Comparison of ENCODE assay signal across 27 cellular contexts in the genomic region with DNA sequence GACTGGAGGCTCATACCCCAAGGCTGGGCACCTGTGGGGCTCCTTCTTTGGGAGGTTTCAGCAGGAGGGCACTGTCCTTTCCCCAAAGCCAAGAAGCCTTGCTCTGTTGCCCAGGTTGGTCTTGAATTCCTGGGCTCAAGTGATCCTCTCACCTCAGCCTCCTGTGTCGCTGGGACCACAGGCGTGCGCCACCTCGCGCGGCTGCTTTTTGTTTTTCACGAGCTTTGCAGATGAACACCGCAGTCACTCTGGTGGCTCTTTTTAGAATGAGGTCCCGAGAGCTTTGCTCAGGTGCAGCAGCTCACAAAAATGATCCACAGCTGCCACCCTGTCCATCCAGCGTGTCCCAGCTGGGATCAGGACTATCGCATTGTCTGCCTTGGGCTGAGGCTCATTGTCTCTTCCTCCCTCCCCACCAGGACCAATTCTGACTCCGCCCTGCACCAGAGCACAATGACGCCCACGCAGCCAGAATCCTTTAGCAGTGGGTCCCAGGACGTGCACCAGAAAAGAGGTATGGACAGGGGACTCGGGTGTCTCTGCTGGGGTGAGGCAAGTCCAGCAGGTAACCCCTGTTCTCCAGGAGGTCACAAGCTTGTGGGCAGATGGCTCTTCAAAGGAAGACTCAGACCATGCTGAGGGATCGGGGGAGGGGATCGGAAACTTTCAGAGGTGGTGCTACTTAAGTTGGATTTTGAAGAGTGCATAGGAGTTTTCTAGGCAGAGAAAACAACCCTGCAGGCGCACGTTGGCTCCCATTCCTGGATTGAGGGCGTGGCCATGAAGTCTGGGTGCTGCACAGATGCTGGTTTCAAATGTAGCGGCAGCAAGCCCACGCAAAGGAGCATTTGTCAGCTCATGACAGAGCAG. TPM values are rescaled to one million over a fixed set of nuclear protein-coding genes. Genes with fewer than 3 reads are reported as not detected.
"Had no signal": no experiment of that assay in that cellular context is flagged by ENCODE, and none has a peak within 500 bp of the region (broad histone marks: within the 10 kb centered on the region; RNA-seq: fewer than 3 reads in every experiment).

No MANE protein-coding gene starts in this region.

- DNase-seq: activated B cell treated with CpG ODN at 0.5 μM for 24 hours; activated CD4-positive, alpha-beta T cell treated with anti-CD3 and anti-CD28 coated beads for 36 hours; activated CD4-positive, alpha-beta T cell treated with anti-CD3 and anti-CD28 coated beads, Interleukin-2, amount 50 U/mL, for 4 hours; activated CD8-positive, alpha-beta memory T cell treated with anti-CD3 and anti-CD28 coated beads, Interleukin-2, amount 50 U/mL, for 48 hours; activated naive CD4-positive, alpha-beta T cell treated with Interleukin-2 at 50 U/mL for 16 hours; activated naive CD8-positive, alpha-beta T cell treated with anti-CD3 and anti-CD28 coated beads for 36 hours; activated T-cell treated with anti-CD3 and anti-CD28 coated beads, Interleukin-2, amount 50 U/mL, for 4 hours; central memory CD4-positive, alpha-beta T cell; dermis blood vessel endothelial cell; effector CD8-positive, alpha-beta T cell; foreskin melanocyte; kidney glomerular epithelial cell; naive thymus-derived CD8-positive, alpha-beta T cell; nucleus accumbens; stimulated activated CD4-positive, alpha-beta T cell treated with anti-CD3 and anti-CD28 coated beads, Interleukin-1b, Interleukin-23, amount 100 ng/mL, for 48 hours; T-helper 9 cell; thyroid gland had no signal

- H3K4me1 ChIP-seq: left lung, right lobe of liver, thyroid gland had no signal

- H3K4me3 ChIP-seq: hepatocyte, left lung, lung, right lobe of liver, skin epidermis, thyroid gland had no signal

- ATAC-seq: activated CD4-positive, alpha-beta T cell treated with anti-CD3 and anti-CD28 coated beads for 36 hours; activated T-cell treated with anti-CD3 and anti-CD28 coated beads, Interleukin-2, amount 50 U/mL, for 4 hours; esophagus mucosa; left lung; naive thymus-derived CD8-positive, alpha-beta T cell; right lobe of liver had no signal

- H3K27me3 Mint-ChIP-seq: activated B cell treated with CpG ODN at 0.5 μM for 24 hours; activated CD4-positive, alpha-beta T cell treated with anti-CD3 and anti-CD28 coated beads for 36 hours; activated naive CD8-positive, alpha-beta T cell treated with anti-CD3 and anti-CD28 coated beads for 36 hours; naive thymus-derived CD8-positive, alpha-beta T cell; stimulated activated naive CD8-positive, alpha-beta T cell treated with anti-CD3 and anti-CD28 coated beads, Interleukin-15, Interleukin-2, amounts not matched to agents 100 ng/mL and 50 ng/mL, for 24 hours had no signal

- H3K9me3 Mint-ChIP-seq: activated B cell treated with CpG ODN at 0.5 μM for 24 hours; activated naive CD8-positive, alpha-beta T cell treated with anti-CD3 and anti-CD28 coated beads for 36 hours; activated T-cell treated with anti-CD3 and anti-CD28 coated beads, Interleukin-2, amount 50 U/mL, for 4 hours; mesothelial cell of epicardium; naive thymus-derived CD8-positive, alpha-beta T cell; stimulated activated naive CD8-positive, alpha-beta T cell treated with anti-CD3 and anti-CD28 coated beads, Interleukin-15, Interleukin-2, amounts not matched to agents 100 ng/mL and 50 ng/mL, for 24 hours had no signal

- H2AFZ ChIP-seq: hepatocyte had no signal

- H3K4me1 Mint-ChIP-seq: activated B cell treated with CpG ODN at 0.5 μM for 24 hours; activated CD4-positive, alpha-beta T cell treated with anti-CD3 and anti-CD28 coated beads for 36 hours; activated naive CD8-positive, alpha-beta T cell treated with anti-CD3 and anti-CD28 coated beads for 36 hours had no signal

- H3K9me3 ChIP-seq: left lung, right lobe of liver, thyroid gland had no signal

- H3K36me3 ChIP-seq: thyroid gland had no signal

- H3K4me2 ChIP-seq: hepatocyte had no signal

- H3K27ac Mint-ChIP-seq: activated B cell treated with CpG ODN at 0.5 μM for 24 hours; activated CD4-positive, alpha-beta T cell treated with anti-CD3 and anti-CD28 coated beads for 36 hours; activated naive CD8-positive, alpha-beta T cell treated with anti-CD3 and anti-CD28 coated beads for 36 hours; mesothelial cell of epicardium; stimulated activated naive CD8-positive, alpha-beta T cell treated with anti-CD3 and anti-CD28 coated beads, Interleukin-15, Interleukin-2, amounts not matched to agents 100 ng/mL and 50 ng/mL, for 24 hours had no signal

- H3K4me3 Mint-ChIP-seq: activated B cell treated with CpG ODN at 0.5 μM for 24 hours; activated CD4-positive, alpha-beta T cell treated with anti-CD3 and anti-CD28 coated beads for 36 hours; activated naive CD8-positive, alpha-beta T cell treated with anti-CD3 and anti-CD28 coated beads for 36 hours; activated T-cell treated with anti-CD3 and anti-CD28 coated beads, Interleukin-2, amount 50 U/mL, for 4 hours; mesothelial cell of epicardium; naive thymus-derived CD8-positive, alpha-beta T cell; stimulated activated naive CD8-positive, alpha-beta T cell treated with anti-CD3 and anti-CD28 coated beads, Interleukin-15, Interleukin-2, amounts not matched to agents 100 ng/mL and 50 ng/mL, for 24 hours had no signal

- H3K79me2 ChIP-seq: hepatocyte had no signal

- H3K27ac ChIP-seq: hepatocyte, left lung, right lobe of liver, skin epidermis, thyroid gland had no signal

- H3K27me3 ChIP-seq: hepatocyte, left lung, right lobe of liver, thyroid gland had no signal

RNA-seq across cellular contexts. Expression of gene COMP, which starts 41.5 kb away (rescaled TPM):
- total RNA-seq: activated CD4-positive, alpha-beta T cell treated with anti-CD3 and anti-CD28 coated beads for 36 hours; activated CD8-positive, alpha-beta memory T cell treated with anti-CD3 and anti-CD28 coated beads for 36 hours; activated naive CD8-positive, alpha-beta T cell treated with anti-CD3 and anti-CD28 coated beads for 36 hours; activated T-cell treated with anti-CD3 and anti-CD28 coated beads, Interleukin-2, amount 50 U/mL, for 4 hours; dermis blood vessel endothelial cell; endothelial cell of umbilical vein; naive thymus-derived CD8-positive, alpha-beta T cell had no signal
